Comparison of ENCODE assay signal across 8 cellular contexts in genomic region chr1:117061986-117062415, GRCh38. TPM values are rescaled to one million over a fixed set of nuclear protein-coding genes. Genes with fewer than 3 reads are reported as not detected.
DNase-seq lines count a peak whose midpoint lies in the region; ATAC-seq and TF ChIP-seq lines count a peak whose summit lies in the region.

No MANE protein-coding gene starts in this region.

- DNase-seq in activated effector memory CD4-positive, alpha-beta T cell treated with anti-CD3 and anti-CD28 coated beads, Interleukin-2, amount 50 U/mL, for 16 hours = peak; percentile 68
- no peak for DNase-seq in activated effector memory CD4-positive, alpha-beta T cell treated with Interleukin-2 at 50 U/mL for 16 hours
- DNase-seq in activated naive CD4-positive, alpha-beta T cell treated with anti-CD3 and anti-CD28 coated beads, Interleukin-2, amount 50 U/mL, for 72 hours (ENCODE audit: low spot score in 2 of 2) = peak in 1 of 2 donors; percentile 46
- no peak for DNase-seq in stimulated activated naive B cell treated with anti-CD40 and anti-IgM and Interleukin-4, amounts not matched to agents 10 μg/mL and 1 μg/mL and 100 μg/mL, for 72 hours
- no peak for DNase-seq in WTC11 (ENCODE audit: low spot score)

- H3K27ac Mint-ChIP-seq in activated naive CD4-positive, alpha-beta T cell treated with anti-CD3 and anti-CD28 coated beads, Interleukin-2, amount 50 U/mL, for 72 hours = peak overlapping the region in 1 of 2 donors; percentile 44
- H3K27ac Mint-ChIP-seq in stimulated activated naive B cell treated with anti-CD40 and anti-IgM and Interleukin-4, amounts not matched to agents 10 μg/mL and 1 μg/mL and 100 μg/mL, for 72 hours = no peak overlapping the region
- no peak overlapping the region for H3K27ac Mint-ChIP-seq in WTC11

- peak; percentile 26 for ATAC-seq in HG03442 (IDR thresholded peaks at IDR 0.05; ENCODE audit: unreplicated experiment)
- peak; percentile 47 to 53 for ATAC-seq in activated naive CD4-positive, alpha-beta T cell treated with anti-CD3 and anti-CD28 coated beads, Interleukin-2, amount 50 U/mL, for 72 hours
- ATAC-seq in stimulated activated naive B cell treated with anti-CD40 and anti-IgM and Interleukin-4, amounts not matched to agents 10 μg/mL and 1 μg/mL and 100 μg/mL, for 72 hours (replicated peaks) = peak in 1 of 2 donors; percentile 14
- ATAC-seq in GM21360 (IDR thresholded peaks at IDR 0.05; ENCODE audit: unreplicated experiment) = no peak
- no peak for ATAC-seq in WTC11
- no peak for ATAC-seq in HG03520 (IDR thresholded peaks at IDR 0.05; ENCODE audit: unreplicated experiment)

- peaks cover 8 to 16% of the 10 kb centered on the region in 2 donors for H3K4me1 Mint-ChIP-seq in stimulated activated naive B cell treated with anti-CD40 and anti-IgM and Interleukin-4, amounts not matched to agents 10 μg/mL and 1 μg/mL and 100 μg/mL, for 72 hours
- peaks cover 18% of the 10 kb centered on the region for H3K4me1 Mint-ChIP-seq in WTC11

- H3K9me3 Mint-ChIP-seq in activated naive CD4-positive, alpha-beta T cell treated with anti-CD3 and anti-CD28 coated beads, Interleukin-2, amount 50 U/mL, for 72 hours = no peaks in the 10 kb centered on the region
- H3K9me3 Mint-ChIP-seq in stimulated activated naive B cell treated with anti-CD40 and anti-IgM and Interleukin-4, amounts not matched to agents 10 μg/mL and 1 μg/mL and 100 μg/mL, for 72 hours = no peaks in the 10 kb centered on the region
- no peaks in the 10 kb centered on the region for H3K9me3 Mint-ChIP-seq in WTC11

- H3K27me3 Mint-ChIP-seq in stimulated activated naive B cell treated with anti-CD40 and anti-IgM and Interleukin-4, amounts not matched to agents 10 μg/mL and 1 μg/mL and 100 μg/mL, for 72 hours = no peaks in the 10 kb centered on the region
- no peaks in the 10 kb centered on the region for H3K27me3 Mint-ChIP-seq in WTC11 (ENCODE audit: low read depth)

- H3K36me3 Mint-ChIP-seq in activated naive CD4-positive, alpha-beta T cell treated with anti-CD3 and anti-CD28 coated beads, Interleukin-2, amount 50 U/mL, for 72 hours = peaks cover 24 to 48% of the 10 kb centered on the region in 2 donors
- peaks cover 12 to 16% of the 10 kb centered on the region in 2 donors for H3K36me3 Mint-ChIP-seq in stimulated activated naive B cell treated with anti-CD40 and anti-IgM and Interleukin-4, amounts not matched to agents 10 μg/mL and 1 μg/mL and 100 μg/mL, for 72 hours
- H3K36me3 Mint-ChIP-seq in WTC11 = peaks cover 39% of the 10 kb centered on the region

- no peak for TF ChIP-seq CTCF in WTC11 (IDR thresholded peaks at IDR 0.05)

- CTCF ChIA-PET in WTC11 (lab: Charles Lee) = no interaction called here

- H3K4me3 Mint-ChIP-seq in stimulated activated naive B cell treated with anti-CD40 and anti-IgM and Interleukin-4, amounts not matched to agents 10 μg/mL and 1 μg/mL and 100 μg/mL, for 72 hours = peak overlapping the region; percentile 2 to 20
- no peak overlapping the region; the same call in 1 of the 2 replicates for H3K4me3 Mint-ChIP-seq in WTC11

- POLR2A ChIA-PET in WTC11 (lab: Charles Lee) = no interaction called here

TF ChIP-seq in WTC11, 78 proteins besides CTCF, POLR2A, EP300 and RAD21:
- TF ChIP-seq ZNF232 (CRISPR knock-in tag; IDR thresholded peaks at IDR 0.05) (no peak), ZNF396 (CRISPR knock-in tag; IDR thresholded peaks at IDR 0.05; ENCODE audit: borderline replicate concordance) (no peak), PRDM15 (CRISPR knock-in tag; IDR thresholded peaks at IDR 0.05) (no peak), ZNF138 (CRISPR knock-in tag; conservative IDR thresholded peaks at IDR 0.05) (no peak), IRF2 (CRISPR knock-in tag; IDR thresholded peaks at IDR 0.05; ENCODE audit: borderline replicate concordance, low read depth) (no peak), FOXJ3 (CRISPR knock-in tag; IDR thresholded peaks at IDR 0.05; ENCODE audit: borderline replicate concordance) (no peak), CREB1 (CRISPR knock-in tag; IDR thresholded peaks at IDR 0.05) (no peak)
- TF ChIP-seq, protein P1, sequence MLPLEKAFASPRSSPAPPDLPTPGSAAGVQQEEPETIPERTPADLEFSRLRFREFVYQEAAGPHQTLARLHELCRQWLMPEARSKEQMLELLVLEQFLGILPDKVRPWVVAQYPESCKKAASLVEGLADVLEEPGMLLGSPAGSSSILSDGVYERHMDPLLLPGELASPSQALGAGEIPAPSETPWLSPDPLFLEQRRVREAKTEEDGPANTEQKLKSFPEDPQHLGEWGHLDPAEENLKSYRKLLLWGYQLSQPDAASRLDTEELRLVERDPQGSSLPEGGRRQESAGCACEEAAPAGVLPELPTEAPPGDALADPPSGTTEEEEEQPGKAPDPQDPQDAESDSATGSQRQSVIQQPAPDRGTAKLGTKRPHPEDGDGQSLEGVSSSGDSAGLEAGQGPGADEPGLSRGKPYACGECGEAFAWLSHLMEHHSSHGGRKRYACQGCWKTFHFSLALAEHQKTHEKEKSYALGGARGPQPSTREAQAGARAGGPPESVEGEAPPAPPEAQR (CRISPR knock-in tag; IDR thresholded peaks at IDR 0.05) = no peak
TF ChIP-seq in WTC11: peak in this region for 0.

RNA-seq across cellular contexts. Expression of gene TTF2, which starts 1.9 kb away (rescaled TPM):
- 100 to 1,000 TPM; 112 to 136 TPM for total RNA-seq in activated naive CD4-positive, alpha-beta T cell treated with anti-CD3 and anti-CD28 coated beads, Interleukin-2, amount 50 U/mL, for 72 hours
- total RNA-seq in WTC11 (2021) = 78.9 to 88.8 TPM (median 79.1 TPM) in 3 replicates

RNA-seq across cellular contexts. Expression of gene TRIM45, which starts 59.5 kb away (rescaled TPM):
- 1 to 10 TPM in 1 of 2 donors, under 1 TPM in 1; 0.29 to 1.5 TPM for total RNA-seq in activated naive CD4-positive, alpha-beta T cell treated with anti-CD3 and anti-CD28 coated beads, Interleukin-2, amount 50 U/mL, for 72 hours
- total RNA-seq in WTC11 (2021) = 11.8 to 17.7 TPM (median 15.7 TPM) in 3 replicates

Comparison
In these comparisons a context has a peak if more than half of its experiments do, and no peak if none do; other contexts are left out.
1. ATAC-seq: peak in HG03442 (single experiment) and activated naive CD4-positive, alpha-beta T cell treated with anti-CD3 and anti-CD28 coated beads, Interleukin-2, amount 50 U/mL, for 72 hours (2 of 2); none in GM21360 (single experiment), WTC11 (single experiment) and HG03520 (single experiment).